ENCODE assay signal across 1 cellular context in genomic region chr7:99631311-99632109, GRCh38.
TF ChIP-seq lines count a peak whose summit lies in the region.

No MANE protein-coding gene starts in this region.

TF ChIP-seq in K562, 482 proteins besides CTCF, POLR2A, EP300 and RAD21 (continued from another document and continues in another):
- TF ChIP-seq HES1 (IDR thresholded peaks at IDR 0.05; ENCODE audit: low read depth) (no peak), COPS2 (conservative IDR thresholded peaks at IDR 0.05) (no peak), CHD2 (IDR thresholded peaks at IDR 0.05; ENCODE audit: low read depth, low read length) (no peak), ETV1 (tag; conservative IDR thresholded peaks at IDR 0.05; ENCODE audit: low read depth) (no peak), ZNF79 (CRISPR knock-in tag; IDR thresholded peaks at IDR 0.05; ENCODE audit: low read depth) (no peak), ZNF184 (CRISPR knock-in tag; IDR thresholded peaks at IDR 0.05) (no peak), KHSRP (IDR thresholded peaks at IDR 0.05) (no peak), ZC3H11A (IDR thresholded peaks at IDR 0.05; ENCODE audit: low read depth, low read length) (no peak), NKRF (IDR thresholded peaks at IDR 0.05; ENCODE audit: borderline replicate concordance) (no peak), ATF1 (CRISPR knock-in tag; IDR thresholded peaks at IDR 0.05) (no peak), ATF1 (tag; IDR thresholded peaks at IDR 0.05) (0 out of 2 replicates have a peak, but pooled peaks have one; percentile 26), MYC (IDR thresholded peaks at IDR 0.05; ENCODE audit: low read depth, low read length) (peak; percentile 73; the same call in 1 of the 2 replicates), MYC (CRISPR knock-in tag; IDR thresholded peaks at IDR 0.05; ENCODE audit: borderline replicate concordance, low read depth) (no peak), NFE2 (IDR thresholded peaks at IDR 0.05; ENCODE audit: low read depth) (no peak), ZNF121 (CRISPR knock-in tag; conservative IDR thresholded peaks at IDR 0.05) (no peak), ZNF785 (CRISPR knock-in tag; IDR thresholded peaks at IDR 0.05) (no peak), CTCFL (IDR thresholded peaks at IDR 0.05; ENCODE audit: borderline replicate concordance, insufficient read depth, low read depth, low read length, poor library complexity, severe bottlenecking) (no peak), PTTG1 (tag; IDR thresholded peaks at IDR 0.05; ENCODE audit: low read depth) (no peak), SRSF1 (IDR thresholded peaks at IDR 0.05; ENCODE audit: low read depth, low read length) (no peak), ZNF77 (CRISPR knock-in tag; IDR thresholded peaks at IDR 0.05) (no peak), STAT5B (CRISPR knock-in tag; IDR thresholded peaks at IDR 0.05) (no peak), SRF (CRISPR knock-in tag; IDR thresholded peaks at IDR 0.05) (no peak), ARID3B (CRISPR knock-in tag; IDR thresholded peaks at IDR 0.05; ENCODE audit: borderline replicate concordance) (no peak), E2F8 (IDR thresholded peaks at IDR 0.05; ENCODE audit: low read depth, partially characterized antibody) (no peak), RBFOX2 (IDR thresholded peaks at IDR 0.05; ENCODE audit: low read depth, low read length) (no peak), HEY1 (CRISPR knock-in tag; IDR thresholded peaks at IDR 0.05; ENCODE audit: borderline replicate concordance) (no peak), ATF2 (CRISPR knock-in tag; IDR thresholded peaks at IDR 0.05) (no peak), ZNF766 (CRISPR knock-in tag; conservative IDR thresholded peaks at IDR 0.05) (no peak), NBN (IDR thresholded peaks at IDR 0.05; ENCODE audit: low read depth) (no peak), ZKSCAN1 (IDR thresholded peaks at IDR 0.05; ENCODE audit: low read depth, low read length) (no peak), THRB (CRISPR knock-in tag; conservative IDR thresholded peaks at IDR 0.05) (no peak), NR4A1 (CRISPR knock-in tag; IDR thresholded peaks at IDR 0.05) (no peak), NR4A1 (tag; IDR thresholded peaks at IDR 0.05) (no peak), CHD7 (IDR thresholded peaks at IDR 0.05; ENCODE audit: low read depth, low read length) (peak; percentile 83), RBM39 (optimal IDR thresholded peaks at IDR 0.05; ENCODE audit: low read depth, low read length) (no peak)
